23 cellular contexts compared by ENCODE assay signal in the genomic region with DNA sequence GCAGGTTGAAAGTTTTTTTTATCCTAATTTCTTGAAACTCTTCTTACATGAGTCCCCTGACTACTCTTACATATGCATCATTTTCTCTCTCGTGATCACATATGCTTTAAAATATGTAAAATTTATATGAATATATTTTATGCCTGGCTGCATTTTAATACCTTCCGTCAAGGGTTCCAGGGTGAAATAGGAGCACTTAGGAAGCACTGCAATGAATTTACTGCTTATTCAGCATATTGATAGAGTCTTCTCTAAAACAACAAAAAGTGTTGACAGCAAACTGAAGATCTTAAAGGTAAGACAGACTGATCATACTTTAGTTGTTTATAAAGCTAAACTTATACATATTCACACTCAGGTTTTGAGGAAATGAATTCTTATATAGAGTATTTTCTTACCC.
A peak's percentile ranks its signal among the peaks of the same experiment; 100 is the strongest.
DNase-seq lines count a peak whose midpoint lies in the region; ATAC-seq, FAIRE-seq and TF ChIP-seq lines count a peak whose summit lies in the region.
"Had no signal": no experiment of that assay in that cellular context is flagged by ENCODE, and none has a peak within 500 bp of the region (broad histone marks: within the 10 kb centered on the region; RNA-seq: fewer than 3 reads in every experiment).

No MANE protein-coding gene starts in this region.

- H3K9me3 Mint-ChIP-seq in CD8-positive, alpha-beta T cell = no peaks in the 10 kb centered on the region
- no peaks in the 10 kb centered on the region for H3K9me3 Mint-ChIP-seq in activated T-cell treated with anti-CD3 and anti-CD28 coated beads, Interleukin-2, amount 50 U/mL, for 72 hours

- no peaks in the 10 kb centered on the region for H3K4me1 Mint-ChIP-seq in CD8-positive, alpha-beta T cell (ENCODE audit: low read depth)
- H3K4me1 Mint-ChIP-seq in activated T-cell treated with anti-CD3 and anti-CD28 coated beads, Interleukin-2, amount 50 U/mL, for 72 hours (ENCODE audit: low read depth) = no peaks in the 10 kb centered on the region
- H3K4me1 Mint-ChIP-seq: CD14-positive monocyte; CD4-positive, alpha-beta memory T cell; CD4-positive, CD25-positive, alpha-beta regulatory T cell had no signal

- POLR2A ChIA-PET in HepG2 (lab: Yijun Ruan, JAX) = no interaction called here
- POLR2A ChIA-PET in CD8-positive, alpha-beta T cell (lab: Charles Lee) = no interaction called here

- BruUV-seq in HepG2 (replicated peaks; lab: Mats Ljungman, UMichigan) = no TSS peak

- ATAC-seq in HepG2 (no peak), right lobe of liver (no peak), HG03439 (IDR thresholded peaks at IDR 0.05; ENCODE audit: unreplicated experiment) (no peak)
- ATAC-seq in CD8-positive, alpha-beta T cell = no peak
- no peak for ATAC-seq in activated T-cell treated with anti-CD3 and anti-CD28 coated beads, Interleukin-2, amount 50 U/mL, for 72 hours (replicated peaks in 1 of 2)

- H3K36me3 ChIP-seq in HepG2 (replicated peaks in 1 of 2; ENCODE audit: control insufficient read depth in 1 of 2, insufficient read depth in 2 of 2, low read length in 2 of 2) = no peaks in the 10 kb centered on the region
- H3K36me3 ChIP-seq in right lobe of liver = no peaks in the 10 kb centered on the region
- no peaks in the 10 kb centered on the region for H3K36me3 ChIP-seq in SK-N-MC (ENCODE audit: insufficient read depth, low read length)
- no peaks in the 10 kb centered on the region for H3K36me3 ChIP-seq in CD8-positive, alpha-beta T cell (ENCODE audit: insufficient read depth, low read length)
- H3K36me3 ChIP-seq: BE2C, BLaER1 had no signal

- no peak overlapping the region for H3K27ac Mint-ChIP-seq in CD8-positive, alpha-beta T cell
- no peak overlapping the region for H3K27ac Mint-ChIP-seq in activated T-cell treated with anti-CD3 and anti-CD28 coated beads, Interleukin-2, amount 50 U/mL, for 72 hours
- H3K27ac Mint-ChIP-seq: CD14-positive monocyte; CD4-positive, alpha-beta memory T cell; CD4-positive, CD25-positive, alpha-beta regulatory T cell had no signal

- no peak for TF ChIP-seq EP300 in HepG2 (IDR thresholded peaks at IDR 0.05; ENCODE audit: low read depth in 2 of 2, low read length in 2 of 2)
- TF ChIP-seq EP300 in HepG2 (CRISPR knock-in tag; IDR thresholded peaks at IDR 0.05; ENCODE audit: borderline replicate concordance) = no peak

- no peak for FAIRE-seq in HepG2 (lab: Jason Lieb, UNC)
- FAIRE-seq: D721Med, G401.6, GM12891, GM19239 had no signal

- H3K36me3 Mint-ChIP-seq in CD8-positive, alpha-beta T cell = no peaks in the 10 kb centered on the region
- H3K36me3 Mint-ChIP-seq in activated T-cell treated with anti-CD3 and anti-CD28 coated beads, Interleukin-2, amount 50 U/mL, for 72 hours (ENCODE audit: insufficient read depth in 2 of 2) = no peaks in the 10 kb centered on the region
- H3K36me3 Mint-ChIP-seq: CD14-positive monocyte; CD4-positive, alpha-beta memory T cell; CD4-positive, CD25-positive, alpha-beta regulatory T cell had no signal

- no peak overlapping the region for H3K4me3 Mint-ChIP-seq in CD8-positive, alpha-beta T cell
- no peak overlapping the region for H3K4me3 Mint-ChIP-seq in activated T-cell treated with anti-CD3 and anti-CD28 coated beads, Interleukin-2, amount 50 U/mL, for 72 hours
- H3K4me3 Mint-ChIP-seq: CD14-positive monocyte; CD4-positive, alpha-beta memory T cell; CD4-positive, CD25-positive, alpha-beta regulatory T cell had no signal

- TF ChIP-seq CTCF in HepG2 (CRISPR knock-in tag; IDR thresholded peaks at IDR 0.05) (no peak), right lobe of liver (IDR thresholded peaks at IDR 0.05) (no peak)
- no peak for TF ChIP-seq CTCF in CD8-positive, alpha-beta T cell (IDR thresholded peaks at IDR 0.05)

- no peak for TF ChIP-seq RAD21 in HepG2 (CRISPR knock-in tag; IDR thresholded peaks at IDR 0.05)

- TF ChIP-seq POLR2A in HepG2 (IDR thresholded peaks at IDR 0.05; ENCODE audit: insufficient read depth in 1 of 2, low read depth in 2 of 2, low read length in 2 of 2) (no peak), right lobe of liver (IDR thresholded peaks at IDR 0.05) (no peak)

- H3K79me2 ChIP-seq in HepG2 (ENCODE audit: insufficient read depth, low read length) = no peaks in the 10 kb centered on the region

- H3K9ac ChIP-seq in HepG2 (ENCODE audit: insufficient read depth, low read depth, low read length) (no peak overlapping the region), SK-N-MC (ENCODE audit: insufficient read length) (peak overlapping the region; percentile 1)
- H3K9ac ChIP-seq: BLaER1 had no signal

- no peak overlapping the region for H3K27ac ChIP-seq in HepG2 (ENCODE audit: extremely low read length, insufficient read depth, low read length)
- no peak overlapping the region for H3K27ac ChIP-seq in right lobe of liver
- H3K27ac ChIP-seq in SK-N-MC = peak overlapping the region; percentile 18; the same call in 1 of the 2 replicates
- H3K27ac ChIP-seq in CD8-positive, alpha-beta T cell (ENCODE audit: low read depth, low read length) = no peak overlapping the region
- H3K27ac ChIP-seq: 22Rv1, BLaER1 had no signal

- H3K27me3 Mint-ChIP-seq in CD8-positive, alpha-beta T cell (ENCODE audit: low read depth) = no peaks in the 10 kb centered on the region
- no peaks in the 10 kb centered on the region for H3K27me3 Mint-ChIP-seq in activated T-cell treated with anti-CD3 and anti-CD28 coated beads, Interleukin-2, amount 50 U/mL, for 72 hours (ENCODE audit: low read depth)
- H3K27me3 Mint-ChIP-seq: CD4-positive, alpha-beta memory T cell; CD4-positive, CD25-positive, alpha-beta regulatory T cell had no signal

- CTCF ChIA-PET in HepG2 (lab: Yijun Ruan, JAX; ENCODE audit: low intra/inter-chr PET ratio, low total read pairs) = no interaction called here
- CTCF ChIA-PET in CD8-positive, alpha-beta T cell (lab: Charles Lee) = no interaction called here

- H3K4me1 ChIP-seq in HepG2 (ENCODE audit: insufficient read depth, low read length) = no peaks in the 10 kb centered on the region
- no peaks in the 10 kb centered on the region for H3K4me1 ChIP-seq in right lobe of liver
- H3K4me1 ChIP-seq in CD8-positive, alpha-beta T cell (ENCODE audit: insufficient read depth, low read length) = no peaks in the 10 kb centered on the region
- H3K4me1 ChIP-seq: BE2C, BLaER1, Caco-2 had no signal

- no peak overlapping the region for H2AFZ ChIP-seq in HepG2 (ENCODE audit: low read length)

- in situ Hi-C loops in HepG2 (cut with HindIII; ENCODE audit: extremely low pct_ligation_motif_present, low pct_unique_long_range_greater_than_20kb) = no loop called here

- H3K27me3 ChIP-seq in HepG2 (ENCODE audit: control insufficient read depth in 1 of 2, insufficient read depth in 2 of 2, low read length in 2 of 2) (no peaks in the 10 kb centered on the region), right lobe of liver (no peaks in the 10 kb centered on the region)
- no peaks in the 10 kb centered on the region for H3K27me3 ChIP-seq in CD8-positive, alpha-beta T cell (ENCODE audit: insufficient read depth, low read length)
- H3K27me3 ChIP-seq: BE2C, BLaER1 had no signal

- DNase-seq in HepG2 (ENCODE audit: low spot score) (no peak), right lobe of liver (no peak), NCI-H526 (lab: John Stamatoyannopoulos, UW) (peak; percentile 60 to 70), SK-N-MC (ENCODE audit: low read depth, low spot score) (peak; percentile 64)
- DNase-seq in CD8-positive, alpha-beta T cell = no peak
- no peak for DNase-seq in activated T-cell treated with anti-CD3 and anti-CD28 coated beads, Interleukin-2, amount 50 U/mL, for 72 hours
- DNase-seq: ACHN; BE2C; C1 segment of cervical spinal cord; Caco-2; Calu3; CD4-positive, alpha-beta memory T cell; CD4-positive, CD25-positive, alpha-beta regulatory T cell; DMS79 treated with DMSO at 0.1 percent for 48 hours; GF-D8 had no signal

- intact Hi-C loops in HepG2 (cut with micrococcal nuclease; ENCODE audit: unreplicated experiment) (no loop called here), right lobe of liver (cut with DNase I) (no loop called here)
- intact Hi-C loops in CD8-positive, alpha-beta T cell (cut with DNase I, micrococcal nuclease) = no loop called here

- 19% methylated on average over 2 of the region's 2 CpGs for WGBS in HepG2 (ENCODE audit: low lambda C conversion rate)
- 48% methylated on average over 2 of the region's 2 CpGs for WGBS in right lobe of liver (ENCODE audit: insufficient coverage, low coverage, low lambda C conversion rate, missing lambda C conversion rate)

- H3K4me2 ChIP-seq in HepG2 (ENCODE audit: low read depth, low read length) = no peak overlapping the region
- H3K4me2 ChIP-seq: BLaER1 had no signal

- H3K4me3 ChIP-seq in HepG2 (replicated peaks in 1 of 3; ENCODE audit: insufficient read depth in 1 of 3, low read depth in 2 of 3, low read length in 3 of 3) = no peak overlapping the region
- H3K4me3 ChIP-seq in right lobe of liver = no peak overlapping the region
- peak overlapping the region; percentile 46; the same call in 1 of the 2 replicates for H3K4me3 ChIP-seq in SK-N-MC
- no peak overlapping the region for H3K4me3 ChIP-seq in CD8-positive, alpha-beta T cell (ENCODE audit: low read depth, low read length)
- H3K4me3 ChIP-seq: BLaER1 had no signal

- H4K20me1 ChIP-seq in HepG2 (ENCODE audit: insufficient read depth, low read length) = no peaks in the 10 kb centered on the region
- H4K20me1 ChIP-seq: BLaER1 had no signal

- H3K9me3 ChIP-seq in HepG2 (ENCODE audit: low read length) (no peaks in the 10 kb centered on the region), right lobe of liver (no peaks in the 10 kb centered on the region), SK-N-MC (ENCODE audit: low read depth, low read length) (no peaks in the 10 kb centered on the region)
- no peaks in the 10 kb centered on the region for H3K9me3 ChIP-seq in CD8-positive, alpha-beta T cell (ENCODE audit: low read length)
- H3K9me3 ChIP-seq: BE2C, BLaER1, Caco-2 had no signal

TF ChIP-seq in HepG2, 621 proteins besides CTCF, POLR2A, EP300 and RAD21 (continues in another document):
- TF ChIP-seq KDM5A (IDR thresholded peaks at IDR 0.05; ENCODE audit: borderline replicate concordance, low read length) = no peak
- no peak for TF ChIP-seq ZNF777 (CRISPR knock-in tag; IDR thresholded peaks at IDR 0.05)
- no peak for TF ChIP-seq MATR3 (CRISPR knock-in tag; IDR thresholded peaks at IDR 0.05)
- TF ChIP-seq ZSCAN21 (CRISPR knock-in tag; IDR thresholded peaks at IDR 0.05; ENCODE audit: borderline replicate concordance) = no peak
- TF ChIP-seq, protein P1, sequence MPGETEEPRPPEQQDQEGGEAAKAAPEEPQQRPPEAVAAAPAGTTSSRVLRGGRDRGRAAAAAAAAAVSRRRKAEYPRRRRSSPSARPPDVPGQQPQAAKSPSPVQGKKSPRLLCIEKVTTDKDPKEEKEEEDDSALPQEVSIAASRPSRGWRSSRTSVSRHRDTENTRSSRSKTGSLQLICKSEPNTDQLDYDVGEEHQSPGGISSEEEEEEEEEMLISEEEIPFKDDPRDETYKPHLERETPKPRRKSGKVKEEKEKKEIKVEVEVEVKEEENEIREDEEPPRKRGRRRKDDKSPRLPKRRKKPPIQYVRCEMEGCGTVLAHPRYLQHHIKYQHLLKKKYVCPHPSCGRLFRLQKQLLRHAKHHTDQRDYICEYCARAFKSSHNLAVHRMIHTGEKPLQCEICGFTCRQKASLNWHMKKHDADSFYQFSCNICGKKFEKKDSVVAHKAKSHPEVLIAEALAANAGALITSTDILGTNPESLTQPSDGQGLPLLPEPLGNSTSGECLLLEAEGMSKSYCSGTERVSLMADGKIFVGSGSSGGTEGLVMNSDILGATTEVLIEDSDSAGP (CRISPR knock-in tag; IDR thresholded peaks at IDR 0.05; ENCODE audit: borderline replicate concordance) = no peak
- no peak for TF ChIP-seq ZNF121 (CRISPR knock-in tag; IDR thresholded peaks at IDR 0.05)

Comparison
In these comparisons a context has a peak if more than half of its experiments do, and no peak if none do; other contexts are left out.
1. DNase-seq: peak in NCI-H526 (2 of 2) and SK-N-MC (single experiment); none in HepG2 (single experiment), right lobe of liver (0 of 3), CD8-positive, alpha-beta T cell (0 of 7) and activated T-cell treated with anti-CD3 and anti-CD28 coated beads, Interleukin-2, amount 50 U/mL, for 72 hours (0 of 2).